Comparison of ENCODE assay signal across 12 cellular contexts in genomic region chr5:143145388-143145787, GRCh38.
DNase-seq lines count a peak whose midpoint lies in the region; ATAC-seq and TF ChIP-seq lines count a peak whose summit lies in the region.
"Had no signal": no experiment of that assay in that cellular context is flagged by ENCODE, and none has a peak within 500 bp of the region (broad histone marks: within the 10 kb centered on the region; RNA-seq: fewer than 3 reads in every experiment).

No MANE protein-coding gene starts in this region.

- peak overlapping the region; percentile 67 for H3K4me2 ChIP-seq in skeletal muscle satellite cell (ENCODE audit: low read length)

- H3K27me3 ChIP-seq in CD4-positive, alpha-beta memory T cell (ENCODE audit: insufficient read depth, low read length): no peaks in the 10 kb centered on the region
- H3K27me3 ChIP-seq in skeletal muscle satellite cell (ENCODE audit: control insufficient read depth, insufficient read depth, low read length) (no peaks in the 10 kb centered on the region), colonic mucosa (no peaks in the 10 kb centered on the region), WERI-Rb-1 (ENCODE audit: insufficient read depth, low read depth, severe bottlenecking) (no peaks in the 10 kb centered on the region)

- no peak overlapping the region for H3K27ac ChIP-seq in CD4-positive, alpha-beta memory T cell (ENCODE audit: low read depth, low read length)
- H3K27ac ChIP-seq in colonic mucosa (no peak overlapping the region), WERI-Rb-1 (no peak overlapping the region)
- H3K27ac ChIP-seq: C4-2B, epithelial cell of prostate had no signal

- H3K9me3 Mint-ChIP-seq in CD4-positive, alpha-beta memory T cell: peaks cover 0 to 2% (median 0%) of the 10 kb centered on the region in 8 donors
- peaks cover 7% of the 10 kb centered on the region for H3K9me3 Mint-ChIP-seq in activated T-helper 1 cell treated with anti-CD3 and anti-CD28 coated beads, Interleukin-12 subunit alpha, Interleukin-12 subunit beta, Interleukin-2, Interleukin-4 antibody, amounts not matched to agents 30 ng/mL and 10 ng/mL and 1 ng/mL, durations not matched to agents 14 hours and 24 hours and 36 hours
- H3K9me3 Mint-ChIP-seq: activated T-cell treated with anti-CD3 and anti-CD28 coated beads, Interleukin-2, amount 50 U/mL, for 4 hours had no signal

- no peaks in the 10 kb centered on the region for H3K4me1 ChIP-seq in CD4-positive, alpha-beta memory T cell (ENCODE audit: insufficient read depth, low read length)
- H3K4me1 ChIP-seq in skeletal muscle satellite cell (ENCODE audit: control insufficient read depth, insufficient read depth, low read length) (peaks cover 61% of the 10 kb centered on the region), colonic mucosa (peaks cover 6% of the 10 kb centered on the region)

- H3K36me3 Mint-ChIP-seq in CD4-positive, alpha-beta memory T cell: peaks cover 24 to 30% of the 10 kb centered on the region in 2 donors
- peaks cover 31% of the 10 kb centered on the region for H3K36me3 Mint-ChIP-seq in activated T-helper 1 cell treated with anti-CD3 and anti-CD28 coated beads, Interleukin-12 subunit alpha, Interleukin-12 subunit beta, Interleukin-2, Interleukin-4 antibody, amounts not matched to agents 30 ng/mL and 10 ng/mL and 1 ng/mL, durations not matched to agents 14 hours and 24 hours and 36 hours (ENCODE audit: low read depth)

- POLR2A ChIA-PET in CD4-positive, alpha-beta memory T cell (lab: Charles Lee; ENCODE audit: partially characterized antibody): no interaction called here

- no peak overlapping the region for H3K4me3 ChIP-seq in CD4-positive, alpha-beta memory T cell (ENCODE audit: low read length in 2 of 2)
- H3K4me3 ChIP-seq in skeletal muscle satellite cell (ENCODE audit: low read length) (peak overlapping the region; percentile 29), colonic mucosa (no peak overlapping the region), WERI-Rb-1 (ENCODE audit: low read depth, low read length) (no peak overlapping the region)

- no peaks in the 10 kb centered on the region for H3K9me3 ChIP-seq in CD4-positive, alpha-beta memory T cell (ENCODE audit: control insufficient read depth in 1 of 2, low read length in 2 of 2)
- H3K9me3 ChIP-seq in skeletal muscle satellite cell (replicated peaks; ENCODE audit: low read length) (no peaks in the 10 kb centered on the region), colonic mucosa (no peaks in the 10 kb centered on the region), WERI-Rb-1 (ENCODE audit: severe bottlenecking) (no peaks in the 10 kb centered on the region)

- H3K27ac Mint-ChIP-seq in CD4-positive, alpha-beta memory T cell: peak overlapping the region in 4 of 7 donors; percentile 6 to 62 (median 16)
- H3K27ac Mint-ChIP-seq in activated T-helper 1 cell treated with anti-CD3 and anti-CD28 coated beads, Interleukin-12 subunit alpha, Interleukin-12 subunit beta, Interleukin-2, Interleukin-4 antibody, amounts not matched to agents 30 ng/mL and 10 ng/mL and 1 ng/mL, durations not matched to agents 14 hours and 24 hours and 36 hours: peak overlapping the region; percentile 40

- CTCF ChIA-PET in CD4-positive, alpha-beta memory T cell (lab: Charles Lee; ENCODE audit: partially characterized antibody): no interaction called here

- intact Hi-C loops in CD4-positive, alpha-beta memory T cell (cut with micrococcal nuclease): no loop called here
- intact Hi-C loops in activated T-helper 1 cell treated with anti-CD3 and anti-CD28 coated beads, Interleukin-12 subunit alpha, Interleukin-12 subunit beta, Interleukin-2, Interleukin-4 antibody, amounts not matched to agents 30 ng/mL and 10 ng/mL and 1 ng/mL, durations not matched to agents 14 hours and 24 hours and 36 hours (cut with micrococcal nuclease): no loop called here
- intact Hi-C loops in colonic mucosa (cut with DNase I): no loop called here

- no peak for DNase-seq in CD4-positive, alpha-beta memory T cell
- no peak for DNase-seq in activated T-helper 1 cell treated with anti-CD3 and anti-CD28 coated beads, Interleukin-12 subunit alpha, Interleukin-12 subunit beta, Interleukin-2, Interleukin-4 antibody, amounts not matched to agents 30 ng/mL and 10 ng/mL and 1 ng/mL, durations not matched to agents 14 hours and 24 hours and 36 hours (ENCODE audit: low spot score)
- DNase-seq in inferior parietal cortex (ENCODE audit: extremely low spot score) (peak; percentile 39), NCI-H510A treated with DMSO at 0.1 percent for 48 hours (lab: John Stamatoyannopoulos, UW) (no peak), colonic mucosa (no peak), WERI-Rb-1 (no peak)
- DNase-seq: activated T-cell treated with anti-CD3 and anti-CD28 coated beads, Interleukin-2, amount 50 U/mL, for 4 hours; NCI-H187 had no signal

- H3K27me3 Mint-ChIP-seq in CD4-positive, alpha-beta memory T cell: no peaks in the 10 kb centered on the region
- no peaks in the 10 kb centered on the region for H3K27me3 Mint-ChIP-seq in activated T-helper 1 cell treated with anti-CD3 and anti-CD28 coated beads, Interleukin-12 subunit alpha, Interleukin-12 subunit beta, Interleukin-2, Interleukin-4 antibody, amounts not matched to agents 30 ng/mL and 10 ng/mL and 1 ng/mL, durations not matched to agents 14 hours and 24 hours and 36 hours (ENCODE audit: insufficient read depth)

- no peak for ATAC-seq in GM18868 (IDR thresholded peaks at IDR 0.05; ENCODE audit: unreplicated experiment)
- ATAC-seq: activated T-cell treated with anti-CD3 and anti-CD28 coated beads, Interleukin-2, amount 50 U/mL, for 4 hours had no signal

- peak overlapping the region in 3 of 8 donors; percentile 4 to 17 (median 5) for H3K4me3 Mint-ChIP-seq in CD4-positive, alpha-beta memory T cell
- H3K4me3 Mint-ChIP-seq in activated T-helper 1 cell treated with anti-CD3 and anti-CD28 coated beads, Interleukin-12 subunit alpha, Interleukin-12 subunit beta, Interleukin-2, Interleukin-4 antibody, amounts not matched to agents 30 ng/mL and 10 ng/mL and 1 ng/mL, durations not matched to agents 14 hours and 24 hours and 36 hours: peak overlapping the region; percentile 5
- H3K4me3 Mint-ChIP-seq: activated T-cell treated with anti-CD3 and anti-CD28 coated beads, Interleukin-2, amount 50 U/mL, for 4 hours had no signal

- TF ChIP-seq CTCF in colonic mucosa (IDR thresholded peaks at IDR 0.05) (no peak), WERI-Rb-1 (IDR thresholded peaks at IDR 0.05; ENCODE audit: low read depth, low read length) (no peak)

- H3K9ac ChIP-seq in skeletal muscle satellite cell (ENCODE audit: low read depth, low read length) (peak overlapping the region; percentile 54), colonic mucosa (ENCODE audit: low read depth in 2 of 2, low read length in 2 of 2) (no peak overlapping the region)

- H3K36me3 ChIP-seq in CD4-positive, alpha-beta memory T cell (ENCODE audit: insufficient read depth, low read length): no peaks in the 10 kb centered on the region
- H3K36me3 ChIP-seq in skeletal muscle satellite cell (ENCODE audit: insufficient read depth, low read length) (no peaks in the 10 kb centered on the region), colonic mucosa (no peaks in the 10 kb centered on the region), WERI-Rb-1 (no peaks in the 10 kb centered on the region)

- H3K4me1 Mint-ChIP-seq in CD4-positive, alpha-beta memory T cell: peaks cover 0 to 9% (median 6%) of the 10 kb centered on the region in 4 donors
- peaks cover 9% of the 10 kb centered on the region for H3K4me1 Mint-ChIP-seq in activated T-helper 1 cell treated with anti-CD3 and anti-CD28 coated beads, Interleukin-12 subunit alpha, Interleukin-12 subunit beta, Interleukin-2, Interleukin-4 antibody, amounts not matched to agents 30 ng/mL and 10 ng/mL and 1 ng/mL, durations not matched to agents 14 hours and 24 hours and 36 hours (ENCODE audit: low read depth)
